ENCODE assay signal across 18 cellular contexts in genomic region chr7:30841025-30841735, GRCh38.
"Had no signal": no experiment of that assay in that cellular context is flagged by ENCODE, and none has a peak within 500 bp of the region (broad histone marks: within the 10 kb centered on the region; RNA-seq: fewer than 3 reads in every experiment).

No MANE protein-coding gene starts in this region.

- H3K27ac ChIP-seq: body of pancreas, SK-N-MC had no signal

- H3K9me3 Mint-ChIP-seq: activated T-cell treated with anti-CD3 and anti-CD28 coated beads, Interleukin-2, amount 50 U/mL, for 4 hours; mesothelial cell of epicardium had no signal

- H3K9me3 ChIP-seq: body of pancreas, tibial nerve had no signal

- H3K36me3 ChIP-seq: tibial nerve had no signal

- DNase-seq: activated CD4-positive, alpha-beta T cell treated with anti-CD3 and anti-CD28 coated beads for 1 hour; activated CD4-positive, alpha-beta T cell treated with anti-CD3 and anti-CD28 coated beads, Interleukin-2, amount 50 U/mL, for 4 hours; activated effector memory CD4-positive, alpha-beta T cell treated with Interleukin-2 at 50 U/mL for 16 hours; activated naive CD4-positive, alpha-beta T cell treated with anti-CD3 and anti-CD28 coated beads, Interleukin-2, amount 50 U/mL, for 16 hours; activated T-cell treated with anti-CD3 and anti-CD28 coated beads, Interleukin-2, amount 50 U/mL, for 4 hours; body of pancreas; central memory CD4-positive, alpha-beta T cell; effector CD8-positive, alpha-beta T cell; foreskin melanocyte; posterior cingulate gyrus; stimulated activated CD4-positive, alpha-beta T cell treated with anti-CD3 and anti-CD28 coated beads, Interleukin-4, amount 100 ng/mL, for 4 hours; stimulated activated CD8-positive, alpha-beta memory T cell treated with anti-CD3 and anti-CD28 coated beads, Interleukin-4, amount 100 ng/mL, for 48 hours; stimulated activated naive CD4-positive, alpha-beta T cell treated with Interleukin-2 at 50 U/mL for 16 hours had no signal

- H3K4me3 Mint-ChIP-seq: activated T-cell treated with anti-CD3 and anti-CD28 coated beads, Interleukin-2, amount 50 U/mL, for 4 hours; mesothelial cell of epicardium had no signal

- H3K4me2 ChIP-seq: smooth muscle cell had no signal

- ATAC-seq: activated T-cell treated with anti-CD3 and anti-CD28 coated beads, Interleukin-2, amount 50 U/mL, for 4 hours; body of pancreas had no signal

- H3K27ac Mint-ChIP-seq: mesothelial cell of epicardium had no signal

- H3K4me3 ChIP-seq: body of pancreas, SK-N-MC, smooth muscle cell, tibial nerve had no signal

- H3K27me3 ChIP-seq: body of pancreas, tibial nerve had no signal

- FAIRE-seq: islet of Langerhans had no signal
